In the genomic region with DNA sequence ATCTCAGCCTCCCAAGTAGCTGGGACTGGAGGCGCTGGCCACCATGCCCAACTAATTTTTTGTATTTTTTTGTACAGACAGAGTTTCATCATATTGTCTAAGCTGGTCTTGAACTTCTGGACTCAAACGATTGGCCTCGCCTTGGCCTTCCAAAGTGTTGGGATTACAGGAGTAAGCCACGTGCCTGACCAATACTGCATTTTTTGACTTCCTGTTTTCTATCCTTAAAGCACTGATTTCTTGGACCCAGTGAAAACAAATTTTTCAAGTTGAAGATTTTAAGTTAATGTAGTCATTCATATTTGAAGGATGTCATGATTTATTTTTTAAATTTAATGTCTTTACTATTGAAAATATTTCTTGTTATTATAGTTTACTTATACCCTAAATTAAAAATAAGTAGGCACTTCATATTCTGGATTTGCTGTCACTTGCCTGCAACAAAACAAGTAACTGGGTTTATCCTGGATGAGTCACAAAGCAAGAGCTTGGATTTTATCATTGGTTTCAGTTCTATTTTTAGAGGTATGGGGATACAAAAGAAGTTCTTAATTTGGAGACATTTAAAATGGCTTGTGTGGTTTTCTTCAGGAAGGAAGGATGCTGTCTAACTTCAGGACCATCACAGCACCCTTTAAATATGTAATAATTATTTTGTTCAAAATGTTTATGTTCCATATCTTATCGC, we compare ENCODE assay signal across 10 cellular contexts. TPM values are rescaled to one million over a fixed set of nuclear protein-coding genes. Genes with fewer than 3 reads are reported as not detected.
DNase-seq lines count a peak whose midpoint lies in the region; ATAC-seq, FAIRE-seq and TF ChIP-seq lines count a peak whose summit lies in the region.
"Had no signal": no experiment of that assay in that cellular context is flagged by ENCODE, and none has a peak within 500 bp of the region (broad histone marks: within the 10 kb centered on the region; RNA-seq: fewer than 3 reads in every experiment).

No MANE protein-coding gene starts in this region.

- peak in 1 of 4 experiments; percentile 26 for DNase-seq in K562 (ENCODE audit: extremely low read depth in 1 of 4, low spot score in 3 of 4)
- DNase-seq in neural progenitor cell (ENCODE audit: low spot score), result no peak
- no peak for DNase-seq in inferior parietal cortex (ENCODE audit: extremely low spot score)
- no peak for DNase-seq in GDM1 (lab: John Stamatoyannopoulos, UW)
- DNase-seq in mucosa of descending colon, result no peak
- no peak for DNase-seq in HUDEP-2 (lab: John Stamatoyannopoulos, UW; ENCODE audit: unreplicated experiment in 76 of 76)
- DNase-seq: activated CD4-positive, CD25-positive, alpha-beta regulatory T cell; NCI-H1930 had no signal

- no peaks in the 10 kb centered on the region for H3K9me1 ChIP-seq in K562 (ENCODE audit: control insufficient read depth, insufficient read depth, low read length)

- CTCF ChIA-PET in K562 (lab: Yijun Ruan, JAX; ENCODE audit: low intra/inter-chr PET ratio), result interaction anchor here (0.6 kb wide), 1 partner anchor 14 kb away, joined by 3 read pairs; no protein-coding TSS in a partner anchor

- TF ChIP-seq EP300 in K562 (IDR thresholded peaks at IDR 0.05; ENCODE audit: low read length), result no peak

- peaks cover 24% of the 10 kb centered on the region for H3K4me1 Mint-ChIP-seq in neural progenitor cell

- FAIRE-seq in K562 (lab: Jason Lieb, UNC), result no peak

- H3K4me1 ChIP-seq in BLaER1 (peaks cover 38% of the 10 kb centered on the region), HUES64 (ENCODE audit: insufficient read depth, low read length) (peaks cover 10% of the 10 kb centered on the region; the same call in 1 of the 2 replicates), K562 (replicated peaks in 1 of 2; ENCODE audit: control insufficient read depth in 2 of 2, insufficient read depth in 2 of 2, low read length in 2 of 2) (peaks cover 9 to 18% of the 10 kb centered on the region in 2 experiments; a peak in 3 of 5 replicates), neural progenitor cell (peaks cover 15% of the 10 kb centered on the region), mucosa of descending colon (ENCODE audit: low read depth) (peaks cover 6% of the 10 kb centered on the region)

- peaks cover 33% of the 10 kb centered on the region for H3K79me2 ChIP-seq in K562 (ENCODE audit: control insufficient read depth, insufficient read depth, low read length)
- H3K79me2 ChIP-seq in neural progenitor cell (ENCODE audit: low read depth), result peaks cover 38% of the 10 kb centered on the region

- H3F3A ChIP-seq in neural progenitor cell (ENCODE audit: low read depth), result peaks cover 4% of the 10 kb centered on the region

- no peaks in the 10 kb centered on the region for H3K36me3 ChIP-seq in BLaER1
- H3K36me3 ChIP-seq in HUES64 (ENCODE audit: insufficient read depth, low read length), result peaks cover 10% of the 10 kb centered on the region; the same call in 1 of the 2 replicates
- peaks cover 13% of the 10 kb centered on the region; the same call in 2 of the 3 replicates for H3K36me3 ChIP-seq in K562 (ENCODE audit: control insufficient read depth, insufficient read depth, low read length)
- H3K36me3 ChIP-seq in neural progenitor cell, result no peaks in the 10 kb centered on the region
- no peaks in the 10 kb centered on the region for H3K36me3 ChIP-seq in mucosa of descending colon (ENCODE audit: low read depth)

- peak overlapping the region; percentile 82 for H3K4me2 ChIP-seq in BLaER1
- H3K4me2 ChIP-seq in K562 (ENCODE audit: insufficient read depth, low read length), result peak overlapping the region; percentile 1; the same call in 1 of the 2 replicates
- H3K4me2 ChIP-seq in neural progenitor cell, result peak overlapping the region; percentile 86

- ATAC-seq in K562, result no peak
- ATAC-seq in mucosa of descending colon, result no peak

- no peak overlapping the region for H3K27ac Mint-ChIP-seq in neural progenitor cell

- POLR2A ChIA-PET in K562 (lab: Yijun Ruan, JAX), result interaction anchor here (0.7 to 1.9 kb wide), 6 partner anchors 9 to 178 kb away, joined by 3 to 7 read pairs (median 4); a partner anchor contains a TSS

- no peaks in the 10 kb centered on the region for H4K20me1 ChIP-seq in BLaER1
- no peaks in the 10 kb centered on the region for H4K20me1 ChIP-seq in K562 (replicated peaks; ENCODE audit: control insufficient read depth, insufficient read depth, low read length)
- no peaks in the 10 kb centered on the region for H4K20me1 ChIP-seq in neural progenitor cell (ENCODE audit: low read depth)

- H3K4me3 ChIP-seq in BLaER1 (no peak overlapping the region; the same call in 1 of the 2 replicates), HUES64 (ENCODE audit: low read length) (0 out of 2 replicates have a peak overlapping the region, but pooled peaks have one; percentile 85), K562 (no peak overlapping the region), neural progenitor cell (peak overlapping the region; percentile 77), mucosa of descending colon (no peak overlapping the region)

- H3K27me3 Mint-ChIP-seq in neural progenitor cell (ENCODE audit: insufficient read depth, low read depth), result no peaks in the 10 kb centered on the region

- no TSS peak for BruUV-seq in K562 (replicated peaks; lab: Mats Ljungman, UMichigan)

- H3K27me3 ChIP-seq in BLaER1 (no peaks in the 10 kb centered on the region), HUES64 (ENCODE audit: insufficient read depth, low read length) (no peaks in the 10 kb centered on the region), K562 (ENCODE audit: control insufficient read depth in 2 of 2, insufficient read depth in 2 of 2, low read length in 2 of 2) (no peaks in the 10 kb centered on the region), neural progenitor cell (no peaks in the 10 kb centered on the region)

- intact Hi-C loops in K562 (cut with micrococcal nuclease) (loop anchor here (5.0 kb wide), 1 partner anchor 122 kb away; no protein-coding TSS in a partner anchor), mucosa of descending colon (cut with DNase I, micrococcal nuclease) (no loop called here)

- peak overlapping the region; percentile 96 for H3K4me3 Mint-ChIP-seq in neural progenitor cell

- H3K9me3 ChIP-seq in BLaER1, result no peaks in the 10 kb centered on the region; the same call in 1 of the 2 replicates
- no peaks in the 10 kb centered on the region for H3K9me3 ChIP-seq in HUES64 (ENCODE audit: insufficient read depth, low read depth, low read length)
- H3K9me3 ChIP-seq in K562 (replicated peaks; ENCODE audit: control insufficient read depth, insufficient read depth, low read depth, low read length), result no peaks in the 10 kb centered on the region
- no peaks in the 10 kb centered on the region for H3K9me3 ChIP-seq in neural progenitor cell (ENCODE audit: low read depth)
- no peaks in the 10 kb centered on the region for H3K9me3 ChIP-seq in mucosa of descending colon

- H2AFZ ChIP-seq in K562 (ENCODE audit: low read depth, low read length), result no peak overlapping the region
- H2AFZ ChIP-seq in neural progenitor cell (replicated peaks), result no peak overlapping the region

- WGBS in HUES64, result 88% methylated on average over 4 of the region's 5 CpGs
- WGBS in K562 (ENCODE audit: insufficient coverage, low coverage, missing lambda C conversion rate), result 55% methylated on average over 5 of the region's 5 CpGs

- no peaks in the 10 kb centered on the region for H3K9me3 Mint-ChIP-seq in neural progenitor cell

- peaks cover 8% of the 10 kb centered on the region for H3K36me3 Mint-ChIP-seq in neural progenitor cell

- H3K27ac ChIP-seq in BLaER1 (0 out of 2 replicates have a peak overlapping the region, but pooled peaks have one; percentile 0), HUES64 (ENCODE audit: low read depth, low read length) (no peak overlapping the region), K562 (ENCODE audit: extremely low read depth, low read depth, low read length) (no peak overlapping the region), neural progenitor cell (no peak overlapping the region)

- in situ Hi-C loops in K562 (cut with MboI), result no loop called here

- no peak for TF ChIP-seq RAD21 in K562 (CRISPR knock-in tag; conservative IDR thresholded peaks at IDR 0.05 in 1 of 2, IDR thresholded peaks at IDR 0.05 in 1 of 2)

- TF ChIP-seq CTCF in K562 (IDR thresholded peaks at IDR 0.05 in 2 of 3, conservative IDR thresholded peaks at IDR 0.05 in 1 of 3; ENCODE audit: insufficient read depth in 2 of 3, low read depth in 1 of 3, low read length in 3 of 3) (no peak), neural progenitor cell (IDR thresholded peaks at IDR 0.05) (no peak), mucosa of descending colon (IDR thresholded peaks at IDR 0.05) (no peak)

- H3K9ac ChIP-seq in BLaER1 (no peak overlapping the region), HUES64 (ENCODE audit: low read depth, low read length) (no peak overlapping the region), K562 (ENCODE audit: insufficient read depth in 1 of 2, low read depth in 2 of 2, low read length in 2 of 2) (peak overlapping the region in 1 of 2 experiments; percentile 72; a peak in 1 of 4 replicates), neural progenitor cell (no peak overlapping the region)

- TF ChIP-seq POLR2A in K562 (conservative IDR thresholded peaks at IDR 0.05), result no peak

RNA-seq across cellular contexts. Expression of gene VPS45, which starts 2.2 kb away (rescaled TPM):
- 24.0 TPM for polyA plus RNA-seq in HUES64 (2013, experiment 1 of 2)
- polyA plus RNA-seq in HUES64 (2013, experiment 2 of 2), result 26.4 TPM
- total RNA-seq in K562 (2011; cell fraction: chromatin; rRNA removed; ENCODE audit: low replicate concordance), result 62.1 and 168 TPM in 2 replicates
- total RNA-seq in K562 (2011; cell fraction: nucleolus; rRNA removed), result 28.7 and 34.9 TPM in 2 replicates
- total RNA-seq in K562 (2011; cell fraction: nucleoplasm; rRNA removed), result 61.0 and 81.9 TPM in 2 replicates
- total RNA-seq in K562 (2014; rRNA removed) (17.9 and 21.3 TPM in 2 replicates), K562 (2014; rRNA removed; fragmentation: Illumina TruSeq; extraction: Trizol) (42.6 and 44.6 TPM in 2 replicates), K562 (2015; rRNA removed; fragmentation: Illumina TruSeq; extraction: Trizol) (34.1 and 34.4 TPM in 2 replicates), K562 (2021) (27.0 and 27.4 TPM in 2 replicates), neural progenitor cell (ENCODE audit: low replicate concordance) (46.5 and 68.7 TPM in 2 replicates), mucosa of descending colon (10 to 100 TPM; 28.3 to 43.4 (median 33.6) TPM)
- polyA plus RNA-seq in K562 (2011; rRNA removed) (37.1 and 48.2 TPM in 2 replicates), K562 (2014; fragmentation: Illumina TruSeq; extraction: Trizol) (30.8 and 38.3 TPM in 2 replicates), K562 (2014; fragmentation: Nextera tagmentation; extraction: Ambion mirVana) (10 to 100 TPM; 21.3 to 43.6 TPM), K562 (2014; rRNA removed) (24.1 and 31.5 TPM in 2 replicates)
- 13.3 and 19.3 TPM in 2 replicates for polyA plus RNA-seq in K562 (2011; cell fraction: cytosol; rRNA removed)
- 47.8 and 80.7 TPM in 2 replicates for polyA plus RNA-seq in K562 (2011; cell fraction: nucleus; rRNA removed)
- polyA plus RNA-seq in K562 (2012), result 27.7 and 37.9 TPM in 2 replicates
- polyA minus RNA-seq in K562 (2011; rRNA and poly(A)+ RNA removed), result 52.9 and 57.7 TPM in 2 replicates
- polyA minus RNA-seq in K562 (2011; cell fraction: cytosol; rRNA and poly(A)+ RNA removed), result 14.2 and 14.5 TPM in 2 replicates
- 30.6 and 73.8 TPM in 2 replicates for polyA minus RNA-seq in K562 (2011; cell fraction: nucleus; rRNA and poly(A)+ RNA removed)

RNA-seq across cellular contexts. Expression of gene OTUD7B, which starts 54.8 kb away (rescaled TPM):
- 6.1 TPM for polyA plus RNA-seq in HUES64 (2013, experiment 1 of 2)
- polyA plus RNA-seq in HUES64 (2013, experiment 2 of 2), result 6.6 TPM
- total RNA-seq in K562 (2011; cell fraction: chromatin; rRNA removed; ENCODE audit: low replicate concordance), result 29.4 and 37.7 TPM in 2 replicates
- 12.2 and 14.3 TPM in 2 replicates for total RNA-seq in K562 (2011; cell fraction: nucleolus; rRNA removed)
- 18.5 and 30.5 TPM in 2 replicates for total RNA-seq in K562 (2011; cell fraction: nucleoplasm; rRNA removed)
- 6.7 and 6.9 TPM in 2 replicates for total RNA-seq in K562 (2014; rRNA removed)
- total RNA-seq in K562 (2014; rRNA removed; fragmentation: Illumina TruSeq; extraction: Trizol), result 8.4 and 9.4 TPM in 2 replicates
- total RNA-seq in K562 (2015; rRNA removed; fragmentation: Illumina TruSeq; extraction: Trizol), result 8.6 and 8.7 TPM in 2 replicates
- 16.4 and 18.8 TPM in 2 replicates for total RNA-seq in K562 (2021)
- 6.7 and 7.4 TPM in 2 replicates for polyA plus RNA-seq in K562 (2011; rRNA removed)
- 4.1 and 4.9 TPM in 2 replicates for polyA plus RNA-seq in K562 (2011; cell fraction: cytosol; rRNA removed)
- polyA plus RNA-seq in K562 (2011; cell fraction: nucleus; rRNA removed), result 6.1 and 9.4 TPM in 2 replicates
- 6.3 and 8.0 TPM in 2 replicates for polyA plus RNA-seq in K562 (2012)
- 8.9 and 10.9 TPM in 2 replicates for polyA plus RNA-seq in K562 (2014; fragmentation: Illumina TruSeq; extraction: Trizol)
- polyA plus RNA-seq in K562 (2014; fragmentation: Nextera tagmentation; extraction: Ambion mirVana), result under 1 TPM; 0.96 TPM
- 4.5 and 5.5 TPM in 2 replicates for polyA plus RNA-seq in K562 (2014; rRNA removed)
- polyA minus RNA-seq in K562 (2011; rRNA and poly(A)+ RNA removed), result 18.5 and 19.5 TPM in 2 replicates
- 5.2 and 7.5 TPM in 2 replicates for polyA minus RNA-seq in K562 (2011; cell fraction: cytosol; rRNA and poly(A)+ RNA removed)
- polyA minus RNA-seq in K562 (2011; cell fraction: nucleus; rRNA and poly(A)+ RNA removed), result 6.2 and 12.7 TPM in 2 replicates
- total RNA-seq in neural progenitor cell (ENCODE audit: low replicate concordance), result 10.7 and 15.5 TPM in 2 replicates
- total RNA-seq in mucosa of descending colon, result 10 to 100 TPM; 39.2 to 52.7 (median 49.3) TPM

Comparison
In these comparisons a context has a peak if more than half of its experiments do, and no peak if none do; other contexts are left out.
1. H3K4me2 ChIP-seq: peak in every context shown above with its lines; median percentile 86 in neural progenitor cell; 82 in BLaER1; 1 in K562.
2. H3K4me3 ChIP-seq: peak in HUES64 (single experiment) and neural progenitor cell (single experiment); none in BLaER1 (single experiment), K562 (single experiment) and mucosa of descending colon (single experiment).